1 cellular context compared by ENCODE assay signal in genomic region chr2:124325667-124326425, GRCh38.
TF ChIP-seq lines count a peak whose summit lies in the region.

No MANE protein-coding gene starts in this region.

TF ChIP-seq in GM23338, 12 proteins besides CTCF, POLR2A, EP300 and RAD21 (continued from another document):
- TF ChIP-seq ZNF462 (CRISPR knock-in tag; IDR thresholded peaks at IDR 0.05) (no peak), CREB1 (CRISPR knock-in tag; IDR thresholded peaks at IDR 0.05; ENCODE audit: low read depth) (no peak), REST (IDR thresholded peaks at IDR 0.05; ENCODE audit: unreplicated experiment) (no peak), NANOG (IDR thresholded peaks at IDR 0.05; ENCODE audit: borderline replicate concordance) (no peak), JUNB (IDR thresholded peaks at IDR 0.05; ENCODE audit: unreplicated experiment) (no peak), EZH2phosphoT487 (IDR thresholded peaks at IDR 0.05; ENCODE audit: unreplicated experiment) (no peak), ZNF114 (CRISPR knock-in tag; IDR thresholded peaks at IDR 0.05) (no peak), ETS1 (IDR thresholded peaks at IDR 0.05) (no peak)
TF ChIP-seq in GM23338: peak in this region for 0.
